ENCODE assay signal across 1 cellular context in the genomic region with DNA sequence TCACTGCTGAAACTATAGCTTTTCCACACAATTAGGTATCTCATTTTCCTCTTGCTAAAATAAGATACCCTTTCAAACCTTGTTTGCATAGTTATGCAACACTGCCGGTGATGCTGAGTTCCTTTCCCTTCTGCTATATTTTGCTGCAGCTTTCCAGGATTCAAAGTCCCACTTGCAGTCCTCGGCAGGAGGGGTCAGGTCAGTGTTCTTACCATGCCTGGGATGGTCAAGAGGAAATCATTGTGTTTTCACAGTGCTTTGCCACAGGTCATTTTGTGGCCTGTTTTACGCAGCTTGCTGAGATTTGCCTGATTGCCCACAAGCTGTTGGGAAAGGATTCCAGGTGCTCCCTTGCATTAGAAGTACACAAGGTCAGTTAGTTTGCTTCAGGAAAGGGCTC.
TF ChIP-seq lines count a peak whose summit lies in the region.

No MANE protein-coding gene starts in this region.

TF ChIP-seq in HepG2, 621 proteins besides CTCF, POLR2A, EP300 and RAD21 (continued from another document and continues in another):
- TF ChIP-seq THRA (CRISPR knock-in tag; IDR thresholded peaks at IDR 0.05; ENCODE audit: borderline replicate concordance) (peak; percentile 71; the same call in 1 of the 2 replicates), KDM5A (IDR thresholded peaks at IDR 0.05; ENCODE audit: borderline replicate concordance, low read length) (no peak), ATF2 (CRISPR knock-in tag; IDR thresholded peaks at IDR 0.05) (peak; percentile 54; the same call in 1 of the 2 replicates), POGZ (CRISPR knock-in tag; IDR thresholded peaks at IDR 0.05) (no peak), GRHL1 (CRISPR knock-in tag; conservative IDR thresholded peaks at IDR 0.05) (no peak), E2F2 (CRISPR knock-in tag; IDR thresholded peaks at IDR 0.05; ENCODE audit: borderline replicate concordance) (no peak), KAT2B (IDR thresholded peaks at IDR 0.05; ENCODE audit: borderline replicate concordance, low read depth, low read length) (no peak), ZNF703 (CRISPR knock-in tag; IDR thresholded peaks at IDR 0.05; ENCODE audit: borderline replicate concordance) (no peak), ARNT (IDR thresholded peaks at IDR 0.05) (no peak), PCBP1 (IDR thresholded peaks at IDR 0.05; ENCODE audit: borderline replicate concordance, low read depth, low read length) (no peak), ZNF468 (CRISPR knock-in tag; IDR thresholded peaks at IDR 0.05) (no peak), CREM (IDR thresholded peaks at IDR 0.05) (no peak), CREM (CRISPR knock-in tag; IDR thresholded peaks at IDR 0.05) (no peak), MBNL3 (CRISPR knock-in tag; conservative IDR thresholded peaks at IDR 0.05) (no peak), SRSF4 (IDR thresholded peaks at IDR 0.05; ENCODE audit: low read depth, low read length, poor library complexity, severe bottlenecking) (no peak), ZNF367 (CRISPR knock-in tag; IDR thresholded peaks at IDR 0.05; ENCODE audit: borderline replicate concordance) (no peak), SP4 (CRISPR knock-in tag; IDR thresholded peaks at IDR 0.05) (no peak), JUND (CRISPR knock-in tag; IDR thresholded peaks at IDR 0.05) (0 out of 2 replicates have a peak, but pooled peaks have one; percentile 13), ELF1 (CRISPR knock-in tag; IDR thresholded peaks at IDR 0.05) (no peak), ZNF704 (CRISPR knock-in tag; IDR thresholded peaks at IDR 0.05; ENCODE audit: borderline replicate concordance) (no peak), ZNF121 (CRISPR knock-in tag; IDR thresholded peaks at IDR 0.05) (no peak), ZNF251 (CRISPR knock-in tag; IDR thresholded peaks at IDR 0.05) (no peak), GLI4 (CRISPR knock-in tag; IDR thresholded peaks at IDR 0.05; ENCODE audit: borderline replicate concordance) (no peak), ZNF484 (CRISPR knock-in tag; IDR thresholded peaks at IDR 0.05; ENCODE audit: borderline replicate concordance, low read depth) (no peak), ZNF350 (CRISPR knock-in tag; IDR thresholded peaks at IDR 0.05; ENCODE audit: borderline replicate concordance, low read depth) (no peak), ZNF543 (CRISPR knock-in tag; IDR thresholded peaks at IDR 0.05) (no peak), ZNF550 (CRISPR knock-in tag; IDR thresholded peaks at IDR 0.05; ENCODE audit: borderline replicate concordance) (no peak)
- TF ChIP-seq, protein P1, sequence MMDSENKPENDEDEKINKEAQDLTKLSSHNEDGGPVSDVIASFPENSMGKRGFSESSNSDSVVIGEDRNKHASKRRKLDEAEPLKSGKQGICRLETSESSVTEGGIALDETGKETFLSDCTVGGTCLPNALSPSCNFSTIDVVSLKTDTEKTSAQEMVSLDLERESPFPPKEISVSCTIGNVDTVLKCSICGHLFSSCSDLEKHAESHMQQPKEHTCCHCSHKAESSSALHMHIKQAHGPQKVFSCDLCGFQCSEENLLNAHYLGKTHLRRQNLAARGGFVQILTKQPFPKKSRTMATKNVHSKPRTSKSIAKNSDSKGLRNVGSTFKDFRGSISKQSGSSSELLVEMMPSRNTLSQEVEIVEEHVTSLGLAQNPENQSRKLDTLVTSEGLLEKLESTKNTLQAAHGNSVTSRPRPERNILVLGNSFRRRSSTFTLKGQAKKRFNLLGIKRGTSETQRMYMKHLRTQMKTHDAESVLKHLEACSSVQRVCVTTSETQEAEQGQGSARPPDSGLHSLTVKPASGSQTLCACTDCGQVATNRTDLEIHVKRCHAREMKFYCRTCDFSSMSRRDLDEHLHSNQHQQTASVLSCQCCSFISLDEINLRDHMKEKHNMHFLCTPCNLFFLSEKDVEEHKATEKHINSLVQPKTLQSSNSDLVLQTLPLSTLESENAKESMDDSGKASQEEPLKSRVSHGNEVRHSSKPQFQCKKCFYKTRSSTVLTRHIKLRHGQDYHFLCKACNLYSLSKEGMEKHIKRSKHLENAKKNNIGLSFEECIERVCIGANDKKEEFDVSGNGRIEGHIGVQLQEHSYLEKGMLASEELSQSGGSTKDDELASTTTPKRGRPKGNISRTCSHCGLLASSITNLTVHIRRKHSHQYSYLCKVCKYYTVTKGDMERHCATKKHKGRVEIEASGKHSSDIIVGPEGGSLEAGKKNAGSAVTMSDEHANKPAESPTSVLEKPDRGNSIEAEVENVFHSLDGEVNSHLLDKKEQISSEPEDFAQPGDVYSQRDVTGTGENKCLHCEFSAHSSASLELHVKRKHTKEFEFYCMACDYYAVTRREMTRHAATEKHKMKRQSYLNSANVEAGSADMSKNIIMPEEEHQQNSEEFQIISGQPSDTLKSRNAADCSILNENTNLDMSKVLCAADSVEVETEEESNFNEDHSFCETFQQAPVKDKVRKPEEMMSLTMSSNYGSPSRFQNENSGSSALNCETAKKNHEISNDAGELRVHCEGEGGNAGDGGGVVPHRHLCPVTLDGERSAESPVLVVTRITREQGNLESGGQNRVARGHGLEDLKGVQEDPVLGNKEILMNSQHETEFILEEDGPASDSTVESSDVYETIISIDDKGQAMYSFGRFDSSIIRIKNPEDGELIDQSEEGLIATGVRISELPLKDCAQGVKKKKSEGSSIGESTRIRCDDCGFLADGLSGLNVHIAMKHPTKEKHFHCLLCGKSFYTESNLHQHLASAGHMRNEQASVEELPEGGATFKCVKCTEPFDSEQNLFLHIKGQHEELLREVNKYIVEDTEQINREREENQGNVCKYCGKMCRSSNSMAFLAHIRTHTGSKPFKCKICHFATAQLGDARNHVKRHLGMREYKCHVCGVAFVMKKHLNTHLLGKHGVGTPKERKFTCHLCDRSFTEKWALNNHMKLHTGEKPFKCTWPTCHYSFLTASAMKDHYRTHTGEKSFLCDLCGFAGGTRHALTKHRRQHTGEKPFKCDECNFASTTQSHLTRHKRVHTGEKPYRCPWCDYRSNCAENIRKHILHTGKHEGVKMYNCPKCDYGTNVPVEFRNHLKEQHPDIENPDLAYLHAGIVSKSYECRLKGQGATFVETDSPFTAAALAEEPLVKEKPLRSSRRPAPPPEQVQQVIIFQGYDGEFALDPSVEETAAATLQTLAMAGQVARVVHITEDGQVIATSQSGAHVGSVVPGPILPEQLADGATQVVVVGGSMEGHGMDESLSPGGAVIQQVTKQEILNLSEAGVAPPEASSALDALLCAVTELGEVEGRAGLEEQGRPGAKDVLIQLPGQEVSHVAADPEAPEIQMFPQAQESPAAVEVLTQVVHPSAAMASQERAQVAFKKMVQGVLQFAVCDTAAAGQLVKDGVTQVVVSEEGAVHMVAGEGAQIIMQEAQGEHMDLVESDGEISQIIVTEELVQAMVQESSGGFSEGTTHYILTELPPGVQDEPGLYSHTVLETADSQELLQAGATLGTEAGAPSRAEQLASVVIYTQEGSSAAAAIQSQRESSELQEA (CRISPR knock-in tag; IDR thresholded peaks at IDR 0.05; ENCODE audit: not compliant biosample characterization), result no peak
- TF ChIP-seq, protein P2, sequence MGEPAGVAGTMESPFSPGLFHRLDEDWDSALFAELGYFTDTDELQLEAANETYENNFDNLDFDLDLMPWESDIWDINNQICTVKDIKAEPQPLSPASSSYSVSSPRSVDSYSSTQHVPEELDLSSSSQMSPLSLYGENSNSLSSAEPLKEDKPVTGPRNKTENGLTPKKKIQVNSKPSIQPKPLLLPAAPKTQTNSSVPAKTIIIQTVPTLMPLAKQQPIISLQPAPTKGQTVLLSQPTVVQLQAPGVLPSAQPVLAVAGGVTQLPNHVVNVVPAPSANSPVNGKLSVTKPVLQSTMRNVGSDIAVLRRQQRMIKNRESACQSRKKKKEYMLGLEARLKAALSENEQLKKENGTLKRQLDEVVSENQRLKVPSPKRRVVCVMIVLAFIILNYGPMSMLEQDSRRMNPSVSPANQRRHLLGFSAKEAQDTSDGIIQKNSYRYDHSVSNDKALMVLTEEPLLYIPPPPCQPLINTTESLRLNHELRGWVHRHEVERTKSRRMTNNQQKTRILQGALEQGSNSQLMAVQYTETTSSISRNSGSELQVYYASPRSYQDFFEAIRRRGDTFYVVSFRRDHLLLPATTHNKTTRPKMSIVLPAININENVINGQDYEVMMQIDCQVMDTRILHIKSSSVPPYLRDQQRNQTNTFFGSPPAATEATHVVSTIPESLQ (CRISPR knock-in tag; conservative IDR thresholded peaks at IDR 0.05), result no peak
- TF ChIP-seq, protein P3, sequence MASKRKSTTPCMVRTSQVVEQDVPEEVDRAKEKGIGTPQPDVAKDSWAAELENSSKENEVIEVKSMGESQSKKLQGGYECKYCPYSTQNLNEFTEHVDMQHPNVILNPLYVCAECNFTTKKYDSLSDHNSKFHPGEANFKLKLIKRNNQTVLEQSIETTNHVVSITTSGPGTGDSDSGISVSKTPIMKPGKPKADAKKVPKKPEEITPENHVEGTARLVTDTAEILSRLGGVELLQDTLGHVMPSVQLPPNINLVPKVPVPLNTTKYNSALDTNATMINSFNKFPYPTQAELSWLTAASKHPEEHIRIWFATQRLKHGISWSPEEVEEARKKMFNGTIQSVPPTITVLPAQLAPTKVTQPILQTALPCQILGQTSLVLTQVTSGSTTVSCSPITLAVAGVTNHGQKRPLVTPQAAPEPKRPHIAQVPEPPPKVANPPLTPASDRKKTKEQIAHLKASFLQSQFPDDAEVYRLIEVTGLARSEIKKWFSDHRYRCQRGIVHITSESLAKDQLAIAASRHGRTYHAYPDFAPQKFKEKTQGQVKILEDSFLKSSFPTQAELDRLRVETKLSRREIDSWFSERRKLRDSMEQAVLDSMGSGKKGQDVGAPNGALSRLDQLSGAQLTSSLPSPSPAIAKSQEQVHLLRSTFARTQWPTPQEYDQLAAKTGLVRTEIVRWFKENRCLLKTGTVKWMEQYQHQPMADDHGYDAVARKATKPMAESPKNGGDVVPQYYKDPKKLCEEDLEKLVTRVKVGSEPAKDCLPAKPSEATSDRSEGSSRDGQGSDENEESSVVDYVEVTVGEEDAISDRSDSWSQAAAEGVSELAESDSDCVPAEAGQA (IDR thresholded peaks at IDR 0.05; ENCODE audit: low read depth), result no peak
- TF ChIP-seq, protein P3 (CRISPR knock-in tag; IDR thresholded peaks at IDR 0.05; ENCODE audit: borderline replicate concordance), result no peak
